ENCODE assay signal across 19 cellular contexts in genomic region chr3:181999314-181999713, GRCh38.
DNase-seq lines count a peak whose midpoint lies in the region; ATAC-seq and TF ChIP-seq lines count a peak whose summit lies in the region.
"Had no signal": no experiment of that assay in that cellular context is flagged by ENCODE, and none has a peak within 500 bp of the region (broad histone marks: within the 10 kb centered on the region; RNA-seq: fewer than 3 reads in every experiment).

No MANE protein-coding gene starts in this region.

- no peak overlapping the region for H3K4me3 Mint-ChIP-seq in activated CD4-positive, alpha-beta memory T cell treated with anti-CD3 and anti-CD28 coated beads for 36 hours
- no peak overlapping the region for H3K4me3 Mint-ChIP-seq in endothelial cell (ENCODE audit: unreplicated experiment)
- H3K4me3 Mint-ChIP-seq: naive thymus-derived CD4-positive, alpha-beta T cell; T-cell had no signal

- no peak for TF ChIP-seq CTCF in endothelial cell (IDR thresholded peaks at IDR 0.05; ENCODE audit: unreplicated experiment)

- POLR2A ChIA-PET in activated CD4-positive, alpha-beta memory T cell treated with anti-CD3 and anti-CD28 coated beads for 36 hours (lab: Charles Lee) = no interaction called here

- intact Hi-C loops in activated CD4-positive, alpha-beta memory T cell treated with anti-CD3 and anti-CD28 coated beads for 36 hours (cut with micrococcal nuclease) = no loop called here

- CTCF ChIA-PET in activated CD4-positive, alpha-beta memory T cell treated with anti-CD3 and anti-CD28 coated beads for 36 hours (lab: Charles Lee) = no interaction called here

- no peaks in the 10 kb centered on the region for H3K36me3 Mint-ChIP-seq in activated CD4-positive, alpha-beta memory T cell treated with anti-CD3 and anti-CD28 coated beads for 36 hours
- H3K36me3 Mint-ChIP-seq in endothelial cell (ENCODE audit: low read depth, unreplicated experiment) = no peaks in the 10 kb centered on the region
- H3K36me3 Mint-ChIP-seq: naive thymus-derived CD4-positive, alpha-beta T cell; T-cell had no signal

- ATAC-seq in GM18867 (IDR thresholded peaks at IDR 0.05; ENCODE audit: unreplicated experiment) (peak; percentile 76), GM21423 (IDR thresholded peaks at IDR 0.05; ENCODE audit: unreplicated experiment) (peak; percentile 54), HG02943 (IDR thresholded peaks at IDR 0.05; ENCODE audit: low read depth, unreplicated experiment) (peak; percentile 83)
- ATAC-seq: left colon; naive thymus-derived CD4-positive, alpha-beta T cell; T-cell had no signal

- peak; percentile 38 for DNase-seq in NAMALWA (ENCODE audit: low spot score)
- no peak for DNase-seq in activated CD4-positive, alpha-beta memory T cell treated with anti-CD3 and anti-CD28 coated beads for 36 hours
- no peak for DNase-seq in SW480 (ENCODE audit: low spot score)
- DNase-seq in endothelial cell (ENCODE audit: low spot score) = no peak
- DNase-seq in DMS153 treated with DMSO at 0.1 percent for 48 hours (lab: John Stamatoyannopoulos, UW; ENCODE audit: unreplicated experiment) = no peak
- DNase-seq: activated CD4-positive, alpha-beta T cell treated with anti-CD3 and anti-CD28 coated beads, Interleukin-2, amount 50 U/mL, for 1 hour; activated effector memory CD4-positive, alpha-beta T cell treated with anti-CD3 and anti-CD28 coated beads, Interleukin-2, amount 50 U/mL, for 16 hours; AML-193; DMS79 treated with DMSO at 0.1 percent for 48 hours; effector CD8-positive, alpha-beta T cell; left colon; naive thymus-derived CD4-positive, alpha-beta T cell; NCI-H2107; retina; stimulated activated CD4-positive, alpha-beta T cell treated with anti-CD3 and anti-CD28 coated beads, Interleukin-4, amount 100 ng/mL, for 4 hours; T-cell had no signal

- no peaks in the 10 kb centered on the region for H3K9me3 Mint-ChIP-seq in activated CD4-positive, alpha-beta memory T cell treated with anti-CD3 and anti-CD28 coated beads for 36 hours
- H3K9me3 Mint-ChIP-seq in endothelial cell (ENCODE audit: unreplicated experiment) = no peaks in the 10 kb centered on the region

- no peak overlapping the region for H3K27ac Mint-ChIP-seq in activated CD4-positive, alpha-beta memory T cell treated with anti-CD3 and anti-CD28 coated beads for 36 hours
- no peak overlapping the region for H3K27ac Mint-ChIP-seq in endothelial cell (ENCODE audit: unreplicated experiment)
- H3K27ac Mint-ChIP-seq: naive thymus-derived CD4-positive, alpha-beta T cell; T-cell had no signal

- no peaks in the 10 kb centered on the region for H3K27me3 Mint-ChIP-seq in activated CD4-positive, alpha-beta memory T cell treated with anti-CD3 and anti-CD28 coated beads for 36 hours
- H3K27me3 Mint-ChIP-seq in endothelial cell (ENCODE audit: unreplicated experiment) = peaks cover 2% of the 10 kb centered on the region
- H3K27me3 Mint-ChIP-seq: naive thymus-derived CD4-positive, alpha-beta T cell; T-cell had no signal

- H3K4me1 Mint-ChIP-seq in activated CD4-positive, alpha-beta memory T cell treated with anti-CD3 and anti-CD28 coated beads for 36 hours (ENCODE audit: low read depth) = no peaks in the 10 kb centered on the region
- peaks cover 5% of the 10 kb centered on the region for H3K4me1 Mint-ChIP-seq in endothelial cell (ENCODE audit: unreplicated experiment)
- H3K4me1 Mint-ChIP-seq: naive thymus-derived CD4-positive, alpha-beta T cell; T-cell had no signal
